ENCODE assay signal across 8 cellular contexts in the genomic region with DNA sequence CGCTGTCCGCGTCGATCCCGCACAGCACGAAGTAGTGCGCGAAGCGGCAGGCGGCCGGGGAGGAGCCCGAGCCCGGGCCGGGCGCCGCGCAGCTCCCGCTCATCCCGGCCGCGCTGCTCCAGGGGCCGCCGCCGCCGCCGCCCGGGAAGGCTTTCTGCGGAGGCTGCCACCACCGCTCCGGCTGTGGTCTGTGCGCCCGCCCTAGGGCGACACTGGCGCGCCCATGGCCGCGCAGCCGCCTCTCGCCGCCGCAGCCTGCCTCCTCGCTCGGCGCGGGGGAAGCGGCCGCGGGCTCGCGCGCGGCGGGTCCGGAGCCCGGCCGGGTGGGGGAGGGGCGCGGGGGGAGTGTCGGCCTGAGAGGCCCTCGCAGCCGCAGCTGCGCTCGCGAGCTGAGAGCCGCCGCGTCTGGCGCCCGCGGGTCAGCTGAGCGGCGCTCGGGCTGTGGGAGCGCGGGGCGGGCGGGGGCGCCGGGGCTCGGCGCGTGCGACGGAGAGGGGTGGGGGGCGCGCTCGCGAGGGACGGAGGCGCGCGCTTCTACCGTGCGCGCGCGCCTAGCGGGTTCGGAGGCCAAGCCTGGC. TPM values are rescaled to one million over a fixed set of nuclear protein-coding genes. Genes with fewer than 3 reads are reported as not detected.
DNase-seq lines count a peak whose midpoint lies in the region.

A gene (minus strand): TSS at position 407 of the 578 bp plus-strand sequence. CDS start 304 bp downstream, at position 103.

- no peak within 1 kb of the TSS for H3K27ac Mint-ChIP-seq in T-helper 1 cell treated with Interleukin-12 subunit alpha and Interleukin-12 subunit beta and Interleukin-4 antibody, amounts not matched to agents 30 μg/mL and 1 μg/mL, for 36 hours

- peak within 1 kb of the TSS; percentile 82 for H3K4me3 Mint-ChIP-seq in T-helper 1 cell treated with Interleukin-12 subunit alpha and Interleukin-12 subunit beta and Interleukin-4 antibody, amounts not matched to agents 30 μg/mL and 1 μg/mL, for 36 hours

- peak; percentile 61 for DNase-seq in NCI-H2107 (lab: John Stamatoyannopoulos, UW)
- DNase-seq in NCI-H2107 treated with DMSO at 0.1 percent for 48 hours (lab: John Stamatoyannopoulos, UW; ENCODE audit: unreplicated experiment) = no peak
- peak; percentile 27 for DNase-seq in H4 (ENCODE audit: low spot score)
- DNase-seq in LHCN-M2 (ENCODE audit: low read depth) = peak; percentile 64
- DNase-seq in dermis blood vessel endothelial cell = peak; percentile 85
- peak; percentile 95 for DNase-seq in left kidney (ENCODE audit: low read depth, low spot score)
- DNase-seq in stimulated activated CD4-positive, alpha-beta T cell treated with anti-CD3 and anti-CD28 coated beads, Interleukin-4, amount 100 ng/mL, for 1 hour = peak; percentile 21

- H3K36me3 Mint-ChIP-seq in T-helper 1 cell treated with Interleukin-12 subunit alpha and Interleukin-12 subunit beta and Interleukin-4 antibody, amounts not matched to agents 30 μg/mL and 1 μg/mL, for 36 hours (ENCODE audit: low read depth) = peaks cover 2% of the 10 kb centered on the region

- peaks cover 8% of the 10 kb centered on the region for H3K4me1 Mint-ChIP-seq in T-helper 1 cell treated with Interleukin-12 subunit alpha and Interleukin-12 subunit beta and Interleukin-4 antibody, amounts not matched to agents 30 μg/mL and 1 μg/mL, for 36 hours (ENCODE audit: low read depth)

- H3K27me3 Mint-ChIP-seq in T-helper 1 cell treated with Interleukin-12 subunit alpha and Interleukin-12 subunit beta and Interleukin-4 antibody, amounts not matched to agents 30 μg/mL and 1 μg/mL, for 36 hours (ENCODE audit: low read depth) = peaks cover 57% of the 10 kb centered on the region

- no peaks in the 10 kb centered on the region for H3K9me3 Mint-ChIP-seq in T-helper 1 cell treated with Interleukin-12 subunit alpha and Interleukin-12 subunit beta and Interleukin-4 antibody, amounts not matched to agents 30 μg/mL and 1 μg/mL, for 36 hours

RNA-seq across cellular contexts. Expression of the gene that starts here (rescaled TPM):
- 4.3 and 8.6 TPM in 2 replicates for total RNA-seq in H4 (2014; rRNA removed; shearing (Covaris generic))
- total RNA-seq in LHCN-M2 (2014; rRNA removed) = 7.0 and 9.0 TPM in 2 replicates
- polyA plus RNA-seq in LHCN-M2 (2012) = 4.1 TPM
- 12.1 and 19.3 TPM in 2 replicates for total RNA-seq in dermis blood vessel endothelial cell
